7 cellular contexts compared by ENCODE assay signal in genomic region chr9:42377530-42378417, GRCh38.
DNase-seq lines count a peak whose midpoint lies in the region; ATAC-seq, FAIRE-seq and TF ChIP-seq lines count a peak whose summit lies in the region.
"Not testable (repeated sequence)": the region's sequence is repeated elsewhere in the genome, so short reads cannot be mapped to it uniquely, and the experiment has no call there.

No MANE protein-coding gene starts in this region.

- peak; percentile 48 for TF ChIP-seq CTCF in endodermal cell (conservative IDR thresholded peaks at IDR 0.05)
- TF ChIP-seq CTCF in HepG2 (CRISPR knock-in tag; IDR thresholded peaks at IDR 0.05): not testable (repeated sequence)
- peak; percentile 32 for TF ChIP-seq CTCF in neural progenitor cell (IDR thresholded peaks at IDR 0.05)

- not testable (repeated sequence) for H4K20me1 ChIP-seq in HepG2 (ENCODE audit: insufficient read depth, low read length); neural progenitor cell (ENCODE audit: low read depth)

- intact Hi-C loops in HepG2 (cut with micrococcal nuclease; ENCODE audit: unreplicated experiment); sciatic nerve (cut with DNase I): not testable (repeated sequence)

- H3K4me3 ChIP-seq in endodermal cell (ENCODE audit: low read length); HepG2 (replicated peaks in 1 of 3; ENCODE audit: insufficient read depth in 1 of 3, low read depth in 2 of 3, low read length in 3 of 3); neural progenitor cell: not testable (repeated sequence)

- DNase-seq in Daoy (ENCODE audit: low read depth) (peak; percentile 48), M059J (ENCODE audit: low read depth) (peak; percentile 56), endodermal cell (peak; percentile 44)
- DNase-seq in HepG2 (ENCODE audit: low spot score); neural progenitor cell (ENCODE audit: low spot score); sciatic nerve (ENCODE audit: low spot score): not testable (repeated sequence)

- TF ChIP-seq EP300 in HepG2 (IDR thresholded peaks at IDR 0.05; ENCODE audit: low read depth in 2 of 2, low read length in 2 of 2); HepG2 (CRISPR knock-in tag; IDR thresholded peaks at IDR 0.05; ENCODE audit: borderline replicate concordance): not testable (repeated sequence)

- not testable (repeated sequence) for TF ChIP-seq RAD21 in HepG2 (CRISPR knock-in tag; IDR thresholded peaks at IDR 0.05)

- CTCF ChIA-PET in HepG2 (lab: Yijun Ruan, JAX; ENCODE audit: low intra/inter-chr PET ratio, low total read pairs): not testable (repeated sequence)

- H3K9ac ChIP-seq in endodermal cell (ENCODE audit: extremely low read depth, low read length, poor library complexity, severe bottlenecking); HepG2 (ENCODE audit: insufficient read depth, low read depth, low read length); neural progenitor cell: not testable (repeated sequence)

- not testable (repeated sequence) for H3K27ac Mint-ChIP-seq in endodermal cell
- H3K27ac Mint-ChIP-seq in neural progenitor cell: peak overlapping the region; percentile 9

- H3K27ac ChIP-seq in endodermal cell (ENCODE audit: low read depth, low read length); HepG2 (ENCODE audit: extremely low read length, insufficient read depth, low read length); neural progenitor cell: not testable (repeated sequence)

- not testable (repeated sequence) for H3K4me1 ChIP-seq in endodermal cell (ENCODE audit: control insufficient read depth, insufficient read depth, low read length); HepG2 (ENCODE audit: insufficient read depth, low read length); neural progenitor cell

- peaks cover 24% of the 10 kb centered on the region for H3K9me3 ChIP-seq in endodermal cell (ENCODE audit: control insufficient read depth, low read length)
- not testable (repeated sequence) for H3K9me3 ChIP-seq in HepG2 (ENCODE audit: low read length); neural progenitor cell (ENCODE audit: low read depth)

- not testable (repeated sequence) for H3K27me3 ChIP-seq in endodermal cell (ENCODE audit: control insufficient read depth, insufficient read depth, low read length, poor library complexity, severe bottlenecking); HepG2 (ENCODE audit: control insufficient read depth in 1 of 2, insufficient read depth in 2 of 2, low read length in 2 of 2); neural progenitor cell

- not testable (repeated sequence) for H3K36me3 ChIP-seq in endodermal cell (ENCODE audit: control insufficient read depth, insufficient read depth, low read length); HepG2 (replicated peaks in 1 of 2; ENCODE audit: control insufficient read depth in 1 of 2, insufficient read depth in 2 of 2, low read length in 2 of 2); neural progenitor cell

- in situ Hi-C loops in HepG2 (cut with HindIII; ENCODE audit: extremely low pct_ligation_motif_present, low pct_unique_long_range_greater_than_20kb): not testable (repeated sequence)

- not testable (repeated sequence) for H3F3A ChIP-seq in neural progenitor cell (ENCODE audit: low read depth)

- FAIRE-seq in HepG2 (lab: Jason Lieb, UNC): not testable (repeated sequence)

- H3K36me3 Mint-ChIP-seq in endodermal cell (ENCODE audit: low read depth); neural progenitor cell: not testable (repeated sequence)

- not testable (repeated sequence) for H2AFZ ChIP-seq in HepG2 (ENCODE audit: low read length)
- peak overlapping the region; percentile 85 for H2AFZ ChIP-seq in neural progenitor cell (replicated peaks)

- not testable (repeated sequence) for H3K4me3 Mint-ChIP-seq in endodermal cell, neural progenitor cell

- H3K27me3 Mint-ChIP-seq in endodermal cell (ENCODE audit: insufficient read depth): peaks cover 16% of the 10 kb centered on the region
- H3K27me3 Mint-ChIP-seq in neural progenitor cell (ENCODE audit: insufficient read depth, low read depth): not testable (repeated sequence)

- POLR2A ChIA-PET in HepG2 (lab: Yijun Ruan, JAX): not testable (repeated sequence)

- not testable (repeated sequence) for H3K79me2 ChIP-seq in HepG2 (ENCODE audit: insufficient read depth, low read length); neural progenitor cell (ENCODE audit: low read depth)

- WGBS in endodermal cell (ENCODE audit: insufficient coverage in 1 of 2, insufficient read length in 1 of 2), 2 experiments: 85 to 90% methylated on average over 8 to 23 of the region's 23 CpGs
- WGBS in HepG2 (ENCODE audit: low lambda C conversion rate): 43% methylated on average over 18 of the region's 23 CpGs

- not testable (repeated sequence) for H3K4me2 ChIP-seq in HepG2 (ENCODE audit: low read depth, low read length); neural progenitor cell

- ATAC-seq in SK-N-SH treated with all-trans-retinoic acid at 6 μM for 48 hours: peak; percentile 98
- ATAC-seq in HepG2: peak; percentile 84
- peak; percentile 54 for ATAC-seq in sciatic nerve

- TF ChIP-seq POLR2A in HepG2 (IDR thresholded peaks at IDR 0.05; ENCODE audit: insufficient read depth in 1 of 2, low read depth in 2 of 2, low read length in 2 of 2): not testable (repeated sequence)

- H3K9me3 Mint-ChIP-seq in endodermal cell (peaks cover 41% of the 10 kb centered on the region), neural progenitor cell (peaks cover 16% of the 10 kb centered on the region)

- BruUV-seq in HepG2 (replicated peaks; lab: Mats Ljungman, UMichigan): not testable (repeated sequence)

- not testable (repeated sequence) for H3K4me1 Mint-ChIP-seq in endodermal cell, neural progenitor cell

TF ChIP-seq in HepG2, 621 proteins besides CTCF, POLR2A, EP300 and RAD21:
- TF ChIP-seq STAG1 (CRISPR knock-in tag; IDR thresholded peaks at IDR 0.05): peak; percentile 15; the same call in 1 of the 2 replicates
